ENCODE assay signal across 1 cellular context in the genomic region with DNA sequence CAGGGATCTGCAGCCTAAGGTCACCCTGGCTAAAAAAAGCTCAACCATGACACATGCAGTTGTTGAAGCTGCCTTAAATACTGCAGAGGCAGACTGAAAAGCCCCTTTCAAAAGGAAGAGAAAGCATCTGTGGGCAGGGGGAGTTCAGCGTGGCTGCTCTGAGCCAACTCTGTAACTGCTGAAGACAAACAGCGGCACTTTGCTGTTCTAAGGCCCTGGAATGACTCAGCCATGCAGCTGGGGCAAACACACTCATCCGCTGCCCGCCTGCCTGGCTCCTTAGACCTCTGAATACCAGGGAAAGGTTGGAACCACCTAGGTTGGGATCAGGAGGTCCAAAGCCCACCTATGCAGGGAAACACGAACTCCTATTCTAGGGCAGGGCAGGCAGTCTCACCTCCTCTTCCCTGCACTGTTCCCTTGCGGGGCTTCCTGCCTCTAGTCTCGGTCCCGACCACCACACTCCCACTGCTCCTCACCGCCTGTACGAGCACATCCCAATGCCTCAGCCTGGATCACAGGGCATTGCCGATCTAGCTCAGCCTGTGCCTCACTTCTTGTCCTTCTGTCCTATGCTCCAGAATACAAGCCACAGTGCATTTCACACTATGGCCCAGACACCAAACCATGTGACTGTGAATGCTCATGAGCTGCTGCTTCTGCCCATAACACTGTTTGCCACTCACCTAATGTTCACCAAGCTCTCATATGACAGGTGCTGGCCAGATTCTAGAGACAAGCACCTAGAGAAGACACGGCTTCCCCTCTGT.
TF ChIP-seq lines count a peak whose summit lies in the region.

No MANE protein-coding gene starts in this region.

TF ChIP-seq in IMR-90, 13 proteins besides CTCF, POLR2A, EP300 and RAD21 (continued from another document):
- TF ChIP-seq, protein P1, sequence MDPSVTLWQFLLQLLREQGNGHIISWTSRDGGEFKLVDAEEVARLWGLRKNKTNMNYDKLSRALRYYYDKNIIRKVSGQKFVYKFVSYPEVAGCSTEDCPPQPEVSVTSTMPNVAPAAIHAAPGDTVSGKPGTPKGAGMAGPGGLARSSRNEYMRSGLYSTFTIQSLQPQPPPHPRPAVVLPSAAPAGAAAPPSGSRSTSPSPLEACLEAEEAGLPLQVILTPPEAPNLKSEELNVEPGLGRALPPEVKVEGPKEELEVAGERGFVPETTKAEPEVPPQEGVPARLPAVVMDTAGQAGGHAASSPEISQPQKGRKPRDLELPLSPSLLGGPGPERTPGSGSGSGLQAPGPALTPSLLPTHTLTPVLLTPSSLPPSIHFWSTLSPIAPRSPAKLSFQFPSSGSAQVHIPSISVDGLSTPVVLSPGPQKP (IDR thresholded peaks at IDR 0.05; ENCODE audit: borderline replicate concordance, low read depth, low read length), result no peak
- TF ChIP-seq SMC3 (IDR thresholded peaks at IDR 0.05; ENCODE audit: low read depth, low read length) (no peak), FOS (IDR thresholded peaks at IDR 0.05; ENCODE audit: low read depth, low read length) (no peak), MAFK (IDR thresholded peaks at IDR 0.05; ENCODE audit: low read depth, low read length) (no peak), NFE2L2 (IDR thresholded peaks at IDR 0.05; ENCODE audit: low read depth, low read length) (no peak)
- TF ChIP-seq, protein P2, sequence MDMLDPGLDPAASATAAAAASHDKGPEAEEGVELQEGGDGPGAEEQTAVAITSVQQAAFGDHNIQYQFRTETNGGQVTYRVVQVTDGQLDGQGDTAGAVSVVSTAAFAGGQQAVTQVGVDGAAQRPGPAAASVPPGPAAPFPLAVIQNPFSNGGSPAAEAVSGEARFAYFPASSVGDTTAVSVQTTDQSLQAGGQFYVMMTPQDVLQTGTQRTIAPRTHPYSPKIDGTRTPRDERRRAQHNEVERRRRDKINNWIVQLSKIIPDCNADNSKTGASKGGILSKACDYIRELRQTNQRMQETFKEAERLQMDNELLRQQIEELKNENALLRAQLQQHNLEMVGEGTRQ (IDR thresholded peaks at IDR 0.05; ENCODE audit: low read depth, low read length), result no peak
